5 cellular contexts compared by ENCODE assay signal in the genomic region with DNA sequence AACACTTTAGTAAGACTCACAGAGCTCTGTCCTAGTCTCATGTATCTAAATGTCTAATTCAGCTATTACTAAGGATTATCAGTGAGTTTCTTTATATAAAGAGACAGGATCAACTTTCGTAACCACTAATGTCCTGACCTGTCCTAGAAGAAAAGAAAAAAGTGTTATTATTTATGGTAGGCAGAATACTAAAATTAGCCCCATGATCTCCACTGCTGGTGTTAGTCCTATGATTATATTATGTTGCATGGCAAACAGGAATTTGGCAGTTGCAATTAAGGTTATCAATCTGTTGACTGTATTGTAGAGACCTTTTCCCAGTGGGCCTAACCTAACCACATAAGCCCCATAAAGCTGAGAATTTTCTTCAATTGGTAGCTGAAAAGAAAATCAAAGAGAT.
"Had no signal": no experiment of that assay in that cellular context is flagged by ENCODE, and none has a peak within 500 bp of the region (broad histone marks: within the 10 kb centered on the region; RNA-seq: fewer than 3 reads in every experiment).

No MANE protein-coding gene starts in this region.

- DNase-seq: IMR-90, KBM-7, KG1 had no signal

- H3K4me3 ChIP-seq: K562 had no signal

- H3K27ac ChIP-seq: HL-60 had no signal
